In genomic region chr1:183227963-183228649, GRCh38 we compare ENCODE assay signal across 7 cellular contexts. TPM values are rescaled to one million over a fixed set of nuclear protein-coding genes. Genes with fewer than 3 reads are reported as not detected.
DNase-seq lines count a peak whose midpoint lies in the region; ATAC-seq and TF ChIP-seq lines count a peak whose summit lies in the region.

No MANE protein-coding gene starts in this region.

- no peak for TF ChIP-seq POLR2A in NB4 (IDR thresholded peaks at IDR 0.05; ENCODE audit: extremely low read depth, insufficient read length)
- TF ChIP-seq POLR2A in sigmoid colon (IDR thresholded peaks at IDR 0.05): no peak

- H3K9me3 ChIP-seq in DND-41 (ENCODE audit: insufficient read depth, low read length, severe bottlenecking): no peaks in the 10 kb centered on the region
- no peaks in the 10 kb centered on the region for H3K9me3 ChIP-seq in sigmoid colon

- H3K36me3 Mint-ChIP-seq in glutamatergic neuron (ENCODE audit: unreplicated experiment): no peaks in the 10 kb centered on the region

- WGBS in sigmoid colon, 2 donors: 80 to 82% methylated on average over 11 of the region's 11 CpGs

- H4K20me1 ChIP-seq in DND-41 (ENCODE audit: insufficient read depth, low read length): no peaks in the 10 kb centered on the region

- H3K36me3 ChIP-seq in DND-41 (ENCODE audit: insufficient read depth, low read length): no peaks in the 10 kb centered on the region
- H3K36me3 ChIP-seq in sigmoid colon: no peaks in the 10 kb centered on the region

- no peaks in the 10 kb centered on the region for H3K9me3 Mint-ChIP-seq in glutamatergic neuron (ENCODE audit: unreplicated experiment)

- no peaks in the 10 kb centered on the region for H3K79me2 ChIP-seq in DND-41 (ENCODE audit: insufficient read depth, low read length)

- H3K4me1 ChIP-seq in DND-41 (ENCODE audit: insufficient read depth, low read length) (no peaks in the 10 kb centered on the region), sigmoid colon (peaks cover 0 to 6% (median 0%) of the 10 kb centered on the region in 4 donors)

- DNase-seq in DND-41 (peak; percentile 57), GM20000 (ENCODE audit: low spot score) (peak; percentile 63), NB4 (ENCODE audit: low read depth) (peak; percentile 78), glutamatergic neuron (peak; percentile 79), sigmoid colon (no peak)
- peak; percentile 35 for DNase-seq in activated T-cell treated with anti-CD3 and anti-CD28 coated beads, Interleukin-2, amount 50 U/mL, for 1 hour

- no peak overlapping the region for H2AFZ ChIP-seq in DND-41 (ENCODE audit: low read depth, low read length)

- TF ChIP-seq CTCF in DND-41 (IDR thresholded peaks at IDR 0.05; ENCODE audit: borderline replicate concordance, extremely low read depth, low read length, poor library complexity, severe bottlenecking): peak; percentile 85
- TF ChIP-seq CTCF in GM20000 (IDR thresholded peaks at IDR 0.05; ENCODE audit: extremely low read depth, missing control alignments): peak; percentile 77
- TF ChIP-seq CTCF in NB4 (IDR thresholded peaks at IDR 0.05; ENCODE audit: low read depth, low read length): peak; percentile 78
- peak; percentile 85 for TF ChIP-seq CTCF in glutamatergic neuron (IDR thresholded peaks at IDR 0.05; ENCODE audit: partially characterized antibody, unreplicated experiment)
- TF ChIP-seq CTCF in sigmoid colon (IDR thresholded peaks at IDR 0.05): peak; percentile 19 to 55 (median 50)

- ATAC-seq in DND-41 (ENCODE audit: insufficient read depth, low read depth) (peak; percentile 87), HG02588 (IDR thresholded peaks at IDR 0.05; ENCODE audit: unreplicated experiment) (no peak)

- H3K4me2 ChIP-seq in DND-41 (ENCODE audit: insufficient read depth, low read length): no peak overlapping the region

- intact Hi-C loops in sigmoid colon (cut with DNase I): no loop called here

- no peak overlapping the region for H3K9ac ChIP-seq in DND-41 (ENCODE audit: low read depth, low read length)

- peaks cover 20% of the 10 kb centered on the region for H3K4me1 Mint-ChIP-seq in glutamatergic neuron (ENCODE audit: low read depth, unreplicated experiment)

- no peak overlapping the region for H3K4me3 ChIP-seq in DND-41 (ENCODE audit: low read depth in 1 of 2, low read length in 2 of 2)
- H3K4me3 ChIP-seq in NB4 (ENCODE audit: low read depth, low read length): no peak overlapping the region
- no peak overlapping the region for H3K4me3 ChIP-seq in sigmoid colon

- no peak for TF ChIP-seq EP300 in sigmoid colon (IDR thresholded peaks at IDR 0.05)

- H3K4me3 Mint-ChIP-seq in glutamatergic neuron (ENCODE audit: unreplicated experiment): no peak overlapping the region

- H3K27me3 Mint-ChIP-seq in glutamatergic neuron (ENCODE audit: unreplicated experiment): peaks cover 2% of the 10 kb centered on the region

- H3K27ac Mint-ChIP-seq in glutamatergic neuron (ENCODE audit: unreplicated experiment): no peak overlapping the region

- H3K27me3 ChIP-seq in DND-41 (ENCODE audit: insufficient read depth, low read length, poor library complexity) (peaks cover 15% of the 10 kb centered on the region), sigmoid colon (no peaks in the 10 kb centered on the region)

- H3K27ac ChIP-seq in DND-41 (ENCODE audit: low read length): no peak overlapping the region
- H3K27ac ChIP-seq in sigmoid colon: no peak overlapping the region

RNA-seq across cellular contexts. Expression of gene LAMC2, which starts 42.0 kb away (rescaled TPM):
- 2.8 TPM for total RNA-seq in glutamatergic neuron (ENCODE audit: unreplicated experiment)
- 1 to 10 TPM; 2.6 to 5.0 (median 3.7) TPM for total RNA-seq in sigmoid colon
- 10 to 100 TPM in 1 of 3 donors, 1 to 10 TPM in 2; 4.2 to 24.0 (median 4.8) TPM for polyA plus RNA-seq in sigmoid colon
